35 cellular contexts compared by ENCODE assay signal in the genomic region with DNA sequence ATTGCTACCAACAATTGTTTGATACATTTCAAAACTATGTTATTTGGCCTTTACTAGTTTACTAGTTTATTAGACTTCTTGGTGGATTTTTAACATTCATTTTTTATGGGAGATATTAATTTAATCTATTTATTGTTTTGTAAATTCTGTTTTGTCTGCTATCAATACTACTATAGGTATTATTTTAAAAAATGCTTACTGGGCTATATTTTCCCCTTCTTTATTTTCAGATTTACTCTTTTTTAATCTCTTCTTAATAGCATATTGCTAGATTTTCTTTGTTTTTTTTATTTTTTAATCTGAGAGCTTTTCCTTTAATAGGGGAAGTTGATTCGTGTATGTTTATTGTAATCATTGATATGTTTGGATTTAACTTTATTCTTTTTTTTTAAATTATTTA.
"Had no signal": no experiment of that assay in that cellular context is flagged by ENCODE, and none has a peak within 500 bp of the region (broad histone marks: within the 10 kb centered on the region; RNA-seq: fewer than 3 reads in every experiment).

No MANE protein-coding gene starts in this region.

- H3K36me3 ChIP-seq: adrenal gland, breast epithelium, Peyer's patch had no signal

- H3K4me1 ChIP-seq: adrenal gland, breast epithelium, Peyer's patch had no signal

- ATAC-seq: activated naive CD4-positive, alpha-beta T cell treated with anti-CD3 and anti-CD28 coated beads, Interleukin-2, amount 50 U/mL, for 72 hours; activated T-cell treated with anti-CD3 and anti-CD28 coated beads, Interleukin-2, amount 50 U/mL, for 72 hours; activated T-helper 17 cell treated with anti-CD3 and anti-CD28 coated beads, Interleukin-2, amount 50 U/mL, for 72 hours; body of pancreas; PC-3; Right ventricle myocardium inferior had no signal

- H3K4me3 Mint-ChIP-seq: activated CD4-positive, alpha-beta memory T cell treated with anti-CD3 and anti-CD28 coated beads, Interleukin-2, amount 10 ng/mL, durations not matched to agents 7 days and 5 days; activated T-cell treated with anti-CD3 and anti-CD28 coated beads, Interleukin-2, amount 50 U/mL, for 72 hours; activated T-helper 17 cell treated with anti-CD3 and anti-CD28 coated beads, Interleukin-2, amount 50 U/mL, for 72 hours had no signal

- DNase-seq: activated CD4-positive, alpha-beta memory T cell treated with anti-CD3 and anti-CD28 coated beads, Interleukin-2, amount 10 ng/mL, durations not matched to agents 7 days and 5 days; activated CD4-positive, alpha-beta T cell treated with anti-CD3 and anti-CD28 coated beads for 1 hour; activated CD4-positive, alpha-beta T cell treated with anti-CD3 and anti-CD28 coated beads for 48 hours; activated CD4-positive, CD25-positive, alpha-beta regulatory T cell; activated effector memory CD4-positive, alpha-beta T cell treated with anti-CD3 and anti-CD28 coated beads, Interleukin-2, amount 50 U/mL, for 16 hours; activated naive CD4-positive, alpha-beta T cell treated with Interleukin-2 at 50 U/mL for 16 hours; activated T-cell treated with anti-CD3 and anti-CD28 coated beads, Interleukin-2, amount 50 U/mL, for 1 hour; activated T-cell treated with anti-CD3 and anti-CD28 coated beads, Interleukin-2, amount 50 U/mL, for 72 hours; adrenal gland; body of pancreas; KG1; NCI-H1092 treated with DMSO at 0.1 percent for 48 hours; NCI-H1417; NCI-H146; NCI-H187; NCI-H2081; NCI-H2171 treated with DMSO at 0.1 percent for 48 hours; NCI-H345; NCI-H524 treated with DMSO at 0.1 percent for 48 hours; NCI-H748 treated with DMSO at 0.1 percent for 48 hours; NK-92 treated with Interleukin-12 subunit alpha and Interleukin-12 subunit beta, amount 100 ng/mL, for 24 hours; PC-3; Peyer's patch; SIG-M5; SW 1271; T-helper 1 cell; T-helper 2 cell; T-helper 9 cell had no signal

- H3K4me1 Mint-ChIP-seq: activated CD4-positive, alpha-beta memory T cell treated with anti-CD3 and anti-CD28 coated beads, Interleukin-2, amount 10 ng/mL, durations not matched to agents 7 days and 5 days; activated T-helper 17 cell treated with anti-CD3 and anti-CD28 coated beads, Interleukin-2, amount 50 U/mL, for 72 hours had no signal

- H3K9me3 ChIP-seq: adrenal gland, body of pancreas, breast epithelium, Peyer's patch had no signal

- H3K4me3 ChIP-seq: adrenal gland, body of pancreas, breast epithelium, Peyer's patch had no signal

- H3K27ac Mint-ChIP-seq: activated CD4-positive, alpha-beta memory T cell treated with anti-CD3 and anti-CD28 coated beads, Interleukin-2, amount 10 ng/mL, durations not matched to agents 7 days and 5 days; activated naive CD4-positive, alpha-beta T cell treated with anti-CD3 and anti-CD28 coated beads, Interleukin-2, amount 50 U/mL, for 72 hours; activated T-cell treated with anti-CD3 and anti-CD28 coated beads, Interleukin-2, amount 50 U/mL, for 72 hours; activated T-helper 17 cell treated with anti-CD3 and anti-CD28 coated beads, Interleukin-2, amount 50 U/mL, for 72 hours had no signal

- H3K27me3 ChIP-seq: adrenal gland, body of pancreas, breast epithelium, Peyer's patch had no signal

- H3K27ac ChIP-seq: adrenal gland, body of pancreas, breast epithelium, Peyer's patch, RWPE1, VCaP had no signal

- FAIRE-seq: astrocyte had no signal

- H3K9me3 Mint-ChIP-seq: activated CD4-positive, alpha-beta memory T cell treated with anti-CD3 and anti-CD28 coated beads, Interleukin-2, amount 10 ng/mL, durations not matched to agents 7 days and 5 days; activated naive CD4-positive, alpha-beta T cell treated with anti-CD3 and anti-CD28 coated beads, Interleukin-2, amount 50 U/mL, for 72 hours had no signal

- H3K27me3 Mint-ChIP-seq: activated CD4-positive, alpha-beta memory T cell treated with anti-CD3 and anti-CD28 coated beads, Interleukin-2, amount 10 ng/mL, durations not matched to agents 7 days and 5 days; activated T-helper 17 cell treated with anti-CD3 and anti-CD28 coated beads, Interleukin-2, amount 50 U/mL, for 72 hours had no signal
